ENCODE assay signal across 9 cellular contexts in genomic region chr19:49450405-49450804, GRCh38. TPM values are rescaled to one million over a fixed set of nuclear protein-coding genes. Genes with fewer than 3 reads are reported as not detected.
A peak's percentile ranks its signal among the peaks of the same experiment; 100 is the strongest.
DNase-seq lines count a peak whose midpoint lies in the region; TF ChIP-seq lines count a peak whose summit lies in the region.
"Had no signal": no experiment of that assay in that cellular context is flagged by ENCODE, and none has a peak within 500 bp of the region (broad histone marks: within the 10 kb centered on the region; RNA-seq: fewer than 3 reads in every experiment).

No MANE protein-coding gene starts in this region.

- peak overlapping the region; percentile 90 for H3K4me3 ChIP-seq in GM08714 (ENCODE audit: low read length)
- H3K4me3 ChIP-seq in OCI-LY3 (ENCODE audit: low read length), result peak overlapping the region; percentile 85
- H3K4me3 ChIP-seq in endodermal cell (ENCODE audit: low read length), result peak overlapping the region; percentile 84
- peak overlapping the region; percentile 47 for H3K4me3 ChIP-seq in rectal smooth muscle tissue (ENCODE audit: low read length)

- peak overlapping the region; percentile 77 for H3K4me2 ChIP-seq in OCI-LY3 (ENCODE audit: low read length)

- peaks cover 47% of the 10 kb centered on the region for H3K36me3 Mint-ChIP-seq in endodermal cell (ENCODE audit: low read depth)

- DNase-seq in endodermal cell, result no peak
- DNase-seq in stimulated activated CD4-positive, alpha-beta T cell treated with anti-CD3 and anti-CD28 coated beads, Interleukin-2, amount 100 ng/mL, for 48 hours, result no peak
- no peak for DNase-seq in SIG-M5 treated with dmso at 0.1 percent for 504 hours (lab: John Stamatoyannopoulos, UW; ENCODE audit: unreplicated experiment)
- no peak for DNase-seq in activated gamma-delta T cell treated with Interleukin-2 at 50 U/mL for 16 hours
- DNase-seq: foreskin keratinocyte, NCI-H748 treated with DMSO at 0.1 percent for 48 hours had no signal

- H3K27ac ChIP-seq in OCI-LY3 (ENCODE audit: low read length), result no peak overlapping the region
- H3K27ac ChIP-seq in endodermal cell (ENCODE audit: low read depth, low read length), result no peak overlapping the region
- H3K27ac ChIP-seq in rectal smooth muscle tissue (ENCODE audit: low read depth, low read length), result no peak overlapping the region

- H3K9ac ChIP-seq in OCI-LY3 (ENCODE audit: low read length), result no peak overlapping the region
- H3K9ac ChIP-seq in endodermal cell (ENCODE audit: extremely low read depth, low read length, poor library complexity, severe bottlenecking), result no peak overlapping the region
- H3K9ac ChIP-seq in rectal smooth muscle tissue (ENCODE audit: low read length), result no peak overlapping the region

- peaks cover 37% of the 10 kb centered on the region for H3K36me3 ChIP-seq in OCI-LY3 (replicated peaks; ENCODE audit: low read depth, low read length)
- H3K36me3 ChIP-seq in endodermal cell (ENCODE audit: control insufficient read depth, insufficient read depth, low read length), result peaks cover 31% of the 10 kb centered on the region
- H3K36me3 ChIP-seq in rectal smooth muscle tissue (ENCODE audit: control insufficient read depth, insufficient read depth, low read length), result no peaks in the 10 kb centered on the region

- H3K4me1 ChIP-seq in OCI-LY3 (ENCODE audit: low read length) (peaks cover 17% of the 10 kb centered on the region), endodermal cell (ENCODE audit: control insufficient read depth, insufficient read depth, low read length) (no peaks in the 10 kb centered on the region), rectal smooth muscle tissue (ENCODE audit: control insufficient read depth, insufficient read depth, low read length) (peaks cover 7% of the 10 kb centered on the region)

- H3K27me3 Mint-ChIP-seq in endodermal cell (ENCODE audit: insufficient read depth), result no peaks in the 10 kb centered on the region

- no peak for TF ChIP-seq CTCF in OCI-LY3 (IDR thresholded peaks at IDR 0.05; ENCODE audit: low read depth, low read length)
- TF ChIP-seq CTCF in endodermal cell (conservative IDR thresholded peaks at IDR 0.05), result no peak

- H3K9me3 ChIP-seq in OCI-LY3 (ENCODE audit: insufficient read depth, low read length) (no peaks in the 10 kb centered on the region), endodermal cell (ENCODE audit: control insufficient read depth, low read length) (no peaks in the 10 kb centered on the region)

- peaks cover 31% of the 10 kb centered on the region for H3K79me2 ChIP-seq in OCI-LY3 (ENCODE audit: low read length)

- H3K9me3 Mint-ChIP-seq in endodermal cell, result peaks cover 1% of the 10 kb centered on the region

- peaks cover 9% of the 10 kb centered on the region for H3K4me1 Mint-ChIP-seq in endodermal cell

- H3K27ac Mint-ChIP-seq in endodermal cell, result peak overlapping the region; percentile 99

- peak overlapping the region; percentile 86 for H3K4me3 Mint-ChIP-seq in endodermal cell

- no peaks in the 10 kb centered on the region for H4K20me1 ChIP-seq in OCI-LY3 (ENCODE audit: insufficient read depth, low read length)

- H3K27me3 ChIP-seq in OCI-LY3 (ENCODE audit: low read depth, low read length) (no peaks in the 10 kb centered on the region), endodermal cell (ENCODE audit: control insufficient read depth, insufficient read depth, low read length, poor library complexity, severe bottlenecking) (no peaks in the 10 kb centered on the region), rectal smooth muscle tissue (ENCODE audit: control insufficient read depth, insufficient read depth, low read length) (no peaks in the 10 kb centered on the region)
- H3K27me3 ChIP-seq: foreskin keratinocyte had no signal

- WGBS in endodermal cell (ENCODE audit: insufficient coverage in 1 of 2, insufficient read length in 1 of 2), 2 experiments, result 87 to 91% methylated on average over 7 of the region's 7 CpGs

- no peak overlapping the region for H2AFZ ChIP-seq in OCI-LY3 (ENCODE audit: low read depth, low read length)

RNA-seq across cellular contexts. Expression of gene PIH1D1, which starts 1.2 kb away (rescaled TPM):
- total RNA-seq in endodermal cell, result 100 to 1,000 TPM; 128 to 133 TPM
- 100 TPM for polyA plus RNA-seq in endodermal cell (2013, experiment 1 of 2)
- 90.8 TPM for polyA plus RNA-seq in endodermal cell (2013, experiment 2 of 2)

RNA-seq across cellular contexts. Expression of gene ALDH16A1, which starts 2.6 kb away (rescaled TPM):
- 10 to 100 TPM; 52.8 to 57.1 TPM for total RNA-seq in endodermal cell
- polyA plus RNA-seq in endodermal cell (2013, experiment 1 of 2), result 27.4 TPM
- polyA plus RNA-seq in endodermal cell (2013, experiment 2 of 2), result 32.6 TPM

RNA-seq across cellular contexts. Expression of gene SLC17A7, which starts 9.1 kb away (rescaled TPM):
- under 1 TPM; 0.22 to 0.33 TPM for total RNA-seq in endodermal cell
- 1.00 TPM for polyA plus RNA-seq in endodermal cell (2013, experiment 1 of 2)
- polyA plus RNA-seq in endodermal cell (2013, experiment 2 of 2), result 1.1 TPM
- total RNA-seq: foreskin keratinocyte had no signal

RNA-seq across cellular contexts. Expression of gene FLT3LG, which starts 23.6 kb away (rescaled TPM):
- total RNA-seq in endodermal cell, result 1 to 10 TPM in 1 of 2 donors, under 1 TPM in 1; 0.75 to 2.3 TPM
- 2.0 TPM for polyA plus RNA-seq in endodermal cell (2013, experiment 1 of 2)
- 0.75 TPM for polyA plus RNA-seq in endodermal cell (2013, experiment 2 of 2)

RNA-seq across cellular contexts. Expression of gene GFY, which starts 25.2 kb away (rescaled TPM):
- total RNA-seq in endodermal cell, result under 1 TPM in 1 of 2 donors, not detected in 1; 0.18 TPM
- 0.53 TPM for polyA plus RNA-seq in endodermal cell (2013, experiment 1 of 2)
- 0.41 TPM for polyA plus RNA-seq in endodermal cell (2013, experiment 2 of 2)
- total RNA-seq: foreskin keratinocyte had no signal
- polyA plus RNA-seq: foreskin keratinocyte had no signal
